Comparison of ENCODE assay signal across 40 cellular contexts in the genomic region with DNA sequence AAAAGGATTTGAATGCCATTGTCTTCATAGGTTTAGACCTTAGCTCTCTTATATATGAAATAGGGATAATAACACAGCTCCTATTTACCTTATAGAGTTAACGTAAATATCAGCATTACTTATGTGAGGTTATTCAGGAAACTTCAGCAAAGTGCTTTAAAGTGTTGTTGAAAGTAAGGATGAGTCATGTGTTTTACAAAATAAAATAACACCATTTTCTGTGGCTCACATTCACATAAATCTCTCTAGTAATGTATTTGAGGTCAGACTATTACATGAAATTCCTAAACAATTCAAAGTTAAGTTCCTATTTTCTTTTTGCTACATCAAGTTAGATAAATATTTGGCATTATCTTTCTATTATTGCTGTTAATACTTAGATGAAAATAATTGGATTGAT. TPM values are rescaled to one million over a fixed set of nuclear protein-coding genes. Genes with fewer than 3 reads are reported as not detected.
A peak's percentile ranks its signal among the peaks of the same experiment; 100 is the strongest.
DNase-seq lines count a peak whose midpoint lies in the region; ATAC-seq, FAIRE-seq and TF ChIP-seq lines count a peak whose summit lies in the region.
"Had no signal": no experiment of that assay in that cellular context is flagged by ENCODE, and none has a peak within 500 bp of the region (broad histone marks: within the 10 kb centered on the region; RNA-seq: fewer than 3 reads in every experiment).

No MANE protein-coding gene starts in this region.

- H3K9me3 ChIP-seq in PC-3 (ENCODE audit: low read length) = no peaks in the 10 kb centered on the region
- no peaks in the 10 kb centered on the region for H3K9me3 ChIP-seq in endothelial cell of umbilical vein (replicated peaks; ENCODE audit: control insufficient read depth, insufficient read depth, low read length)
- no peaks in the 10 kb centered on the region for H3K9me3 ChIP-seq in mesenchymal stem cell (ENCODE audit: control insufficient read depth, low read length)
- no peaks in the 10 kb centered on the region for H3K9me3 ChIP-seq in WERI-Rb-1 (ENCODE audit: severe bottlenecking)
- H3K9me3 ChIP-seq: BE2C, gastroesophageal sphincter, mucosa of descending colon, testis had no signal

- CTCF ChIA-PET in PC-3 (lab: Charles Lee) (no interaction called here), endothelial cell of umbilical vein (lab: Charles Lee) (interaction anchor here (1.7 kb wide), 1 partner anchor 15 kb away, joined by 5 read pairs; no protein-coding TSS in a partner anchor)

- dilution Hi-C loops in endothelial cell of umbilical vein (cut with MboI; ENCODE audit: extremely low pct_ligation_motif_present, low sequenced_read_pairs) = no loop called here

- H3K79me2 ChIP-seq in PC-3 (ENCODE audit: low read length) (no peaks in the 10 kb centered on the region), endothelial cell of umbilical vein (ENCODE audit: control insufficient read depth, insufficient read depth, low read length) (no peaks in the 10 kb centered on the region)
- H3K79me2 ChIP-seq: hepatocyte had no signal

- no peak overlapping the region for H3K23ac ChIP-seq in mesenchymal stem cell (ENCODE audit: low read length in 2 of 2)

- H2AFZ ChIP-seq in PC-3 (ENCODE audit: low read length) (no peak overlapping the region), endothelial cell of umbilical vein (ENCODE audit: low read depth, low read length) (no peak overlapping the region), mesenchymal stem cell (ENCODE audit: low read depth, low read length) (no peak overlapping the region)
- H2AFZ ChIP-seq: hepatocyte had no signal

- H2BK12ac ChIP-seq in mesenchymal stem cell (ENCODE audit: low read length in 2 of 2) = no peak overlapping the region

- TF ChIP-seq CTCF in PC-3 (conservative IDR thresholded peaks at IDR 0.05; ENCODE audit: low read depth, low read length) (no peak), endothelial cell of umbilical vein (IDR thresholded peaks at IDR 0.05; ENCODE audit: extremely low read depth in 1 of 2, insufficient read depth in 1 of 2, low read depth in 1 of 2, low read length in 2 of 2) (no peak), WERI-Rb-1 (IDR thresholded peaks at IDR 0.05; ENCODE audit: low read depth, low read length) (no peak)

- no peak overlapping the region for H3K18ac ChIP-seq in mesenchymal stem cell (ENCODE audit: low read depth in 1 of 2, low read length in 2 of 2)

- no peaks in the 10 kb centered on the region for H3F3A ChIP-seq in PC-3 (ENCODE audit: low read length, unreplicated experiment)

- H3K27ac ChIP-seq in PC-3 (ENCODE audit: low read length) (no peak overlapping the region), endothelial cell of umbilical vein (ENCODE audit: insufficient read depth, low read depth, low read length) (no peak overlapping the region), mesenchymal stem cell (ENCODE audit: low read length, poor library complexity, severe bottlenecking) (no peak overlapping the region), WERI-Rb-1 (no peak overlapping the region)
- H3K27ac ChIP-seq: gastroesophageal sphincter, hepatocyte, testis had no signal

- no peak overlapping the region for H3K14ac ChIP-seq in mesenchymal stem cell (ENCODE audit: low read length in 2 of 2)

- H3K4me3 ChIP-seq in PC-3 (ENCODE audit: low read length) (no peak overlapping the region), endothelial cell of umbilical vein (replicated peaks in 1 of 3; ENCODE audit: insufficient read depth in 1 of 3, low read depth in 1 of 3, low read length in 3 of 3) (no peak overlapping the region), mesenchymal stem cell (ENCODE audit: insufficient read depth in 1 of 2, low read depth in 1 of 2, low read length in 2 of 2) (no peak overlapping the region), WERI-Rb-1 (ENCODE audit: low read depth, low read length) (no peak overlapping the region)
- H3K4me3 ChIP-seq: gastroesophageal sphincter, hepatocyte, K562, lung, mucosa of descending colon, testis had no signal

- H3K36me3 ChIP-seq in PC-3 (ENCODE audit: low read depth, low read length) = no peaks in the 10 kb centered on the region
- no peaks in the 10 kb centered on the region for H3K36me3 ChIP-seq in endothelial cell of umbilical vein (ENCODE audit: control insufficient read depth in 2 of 2, extremely low read depth in 1 of 2, insufficient read depth in 2 of 2, low read length in 2 of 2)
- no peaks in the 10 kb centered on the region for H3K36me3 ChIP-seq in mesenchymal stem cell (ENCODE audit: control insufficient read depth in 1 of 2, insufficient read depth in 2 of 2, low read depth in 1 of 2, low read length in 2 of 2)
- H3K36me3 ChIP-seq in WERI-Rb-1 = no peaks in the 10 kb centered on the region
- H3K36me3 ChIP-seq: BE2C, gastroesophageal sphincter had no signal

- POLR2A ChIA-PET in PC-3 (lab: Charles Lee; ENCODE audit: unreplicated experiment) (no interaction called here), endothelial cell of umbilical vein (lab: Charles Lee) (no interaction called here)

- H3K4me1 ChIP-seq in PC-3 (ENCODE audit: insufficient read depth, low read length) (peaks cover 11% of the 10 kb centered on the region), endothelial cell of umbilical vein (ENCODE audit: control insufficient read depth, extremely low read depth, insufficient read depth, low read length) (no peaks in the 10 kb centered on the region), mesenchymal stem cell (ENCODE audit: control insufficient read depth, insufficient read depth, low read depth, low read length) (no peaks in the 10 kb centered on the region)
- H3K4me1 ChIP-seq: BE2C, testis had no signal

- no peaks in the 10 kb centered on the region for H3K27me3 ChIP-seq in PC-3 (ENCODE audit: low read length)
- no peaks in the 10 kb centered on the region for H3K27me3 ChIP-seq in endothelial cell of umbilical vein (ENCODE audit: control insufficient read depth in 2 of 2, insufficient read depth in 2 of 2, low read length in 2 of 2)
- H3K27me3 ChIP-seq in mesenchymal stem cell (ENCODE audit: control insufficient read depth in 1 of 2, insufficient read depth in 1 of 2, low read length in 2 of 2) = no peaks in the 10 kb centered on the region
- H3K27me3 ChIP-seq in WERI-Rb-1 (ENCODE audit: insufficient read depth, low read depth, severe bottlenecking) = no peaks in the 10 kb centered on the region
- H3K27me3 ChIP-seq: BE2C, gastroesophageal sphincter, hepatocyte, testis had no signal

- H3K4me2 ChIP-seq in PC-3 (ENCODE audit: low read length) = no peak overlapping the region
- H3K4me2 ChIP-seq in endothelial cell of umbilical vein (ENCODE audit: insufficient read depth, low read length) = no peak overlapping the region
- H3K4me2 ChIP-seq in mesenchymal stem cell (ENCODE audit: low read length, poor library complexity, severe bottlenecking) = no peak overlapping the region
- H3K4me2 ChIP-seq: hepatocyte had no signal

- H2BK5ac ChIP-seq in mesenchymal stem cell (ENCODE audit: low read depth, low read length, poor library complexity, severe bottlenecking) = no peak overlapping the region

- H3K9ac ChIP-seq in PC-3 (ENCODE audit: low read length) (no peak overlapping the region), endothelial cell of umbilical vein (replicated peaks; ENCODE audit: extremely low read depth, insufficient read depth, low read length) (no peak overlapping the region), mesenchymal stem cell (ENCODE audit: low read length) (no peak overlapping the region)

- intact Hi-C loops in PC-3 (cut with micrococcal nuclease) = no loop called here
- intact Hi-C loops in endothelial cell of umbilical vein (cut with micrococcal nuclease) = no loop called here

- no CpG with 5 or more reads among the region's 1 CpG for WGBS in mesenchymal stem cell

- ATAC-seq in PC-3 = peak; percentile 67
- ATAC-seq: activated naive CD4-positive, alpha-beta T cell treated with anti-CD3 and anti-CD28 coated beads, Interleukin-2, amount 50 U/mL, for 72 hours; CD8-positive, alpha-beta T cell; esophagus mucosa; gastroesophageal sphincter; K562; mucosa of descending colon; natural killer cell treated with Interleukin-12 subunit alpha and Interleukin-12 subunit beta and Interleukin-15 and Interleukin-18, amount 100 ng/mL, for 72 hours; stimulated activated naive CD8-positive, alpha-beta T cell treated with anti-CD3 and anti-CD28 coated beads, Interleukin-15, Interleukin-2, amounts not matched to agents 100 U/mL and 50 U/mL, for 24 hours had no signal

- TF ChIP-seq POLR2A in endothelial cell of umbilical vein (IDR thresholded peaks at IDR 0.05; ENCODE audit: low read depth, low read length) = no peak

- H2BK120ac ChIP-seq in mesenchymal stem cell (ENCODE audit: low read depth, low read length) = no peak overlapping the region

- no peak overlapping the region for H2BK15ac ChIP-seq in mesenchymal stem cell (ENCODE audit: low read depth, poor library complexity, severe bottlenecking)

- H4K20me1 ChIP-seq in PC-3 (ENCODE audit: low read length) (no peaks in the 10 kb centered on the region), endothelial cell of umbilical vein (replicated peaks; ENCODE audit: control insufficient read depth, extremely low read depth, insufficient read depth, low read length) (no peaks in the 10 kb centered on the region)

- H2AK5ac ChIP-seq in mesenchymal stem cell (ENCODE audit: low read length, severe bottlenecking) = no peak overlapping the region

- BruUV-seq in PC-3 (replicated peaks; lab: Mats Ljungman, UMichigan) = no TSS peak
- BruUV-seq in endothelial cell of umbilical vein (replicated peaks; lab: Mats Ljungman, UMichigan) = no TSS peak

- no peaks in the 10 kb centered on the region for H3K79me1 ChIP-seq in mesenchymal stem cell (replicated peaks; ENCODE audit: low read length, poor library complexity, severe bottlenecking)

- DNase-seq in EH (ENCODE audit: low read depth) = peak; percentile 25
- peak; percentile 30 for DNase-seq in PC-3
- DNase-seq in endothelial cell of umbilical vein (ENCODE audit: low read depth, low spot score) = peak; percentile 6
- DNase-seq in mesenchymal stem cell = peak; percentile 42
- no peak for DNase-seq in DMS79 treated with DMSO at 0.1 percent for 48 hours (lab: John Stamatoyannopoulos, UW)
- DNase-seq in stimulated activated CD4-positive, alpha-beta T cell treated with anti-CD3 and anti-CD28 coated beads, Interleukin-2, amount 100 ng/mL, for 24 hours = no peak
- no peak for DNase-seq in WERI-Rb-1
- DNase-seq in AG08396 (ENCODE audit: low spot score) = no peak
- DNase-seq: activated CD4-positive, alpha-beta T cell treated with anti-CD3 and anti-CD28 coated beads for 4 hours; activated CD8-positive, alpha-beta memory T cell treated with anti-CD3 and anti-CD28 coated beads for 24 hours; activated T-cell treated with anti-CD3 and anti-CD28 coated beads for 4 hours; anterior cingulate cortex; BE2C; CD8-positive, alpha-beta T cell; cortex of kidney; effector memory CD4-positive, alpha-beta T cell; EL; mucosa of descending colon; NCI-H1105; NCI-H187; NCI-H446 treated with DMSO at 0.1 percent for 48 hours; NCI-H82; stimulated activated naive CD8-positive, alpha-beta T cell treated with anti-CD3 and anti-CD28 coated beads, Interleukin-15, Interleukin-2, amounts not matched to agents 100 U/mL and 50 U/mL, for 24 hours; testis had no signal

- FAIRE-seq in endothelial cell of umbilical vein (lab: Jason Lieb, UNC) = no peak
- FAIRE-seq: H1, K562 had no signal

- H3K9me1 ChIP-seq in endothelial cell of umbilical vein (replicated peaks; ENCODE audit: control insufficient read depth, extremely low read depth, insufficient read depth, low read length) = no peaks in the 10 kb centered on the region

- H3K4ac ChIP-seq in mesenchymal stem cell (ENCODE audit: low read depth in 1 of 2, low read length in 2 of 2) = no peak overlapping the region

- no peak overlapping the region for H4K91ac ChIP-seq in mesenchymal stem cell (ENCODE audit: low read length)

- no peaks in the 10 kb centered on the region for H3K9me2 ChIP-seq in PC-3 (replicated peaks; ENCODE audit: low read length)

- no peak overlapping the region for H4K8ac ChIP-seq in mesenchymal stem cell (ENCODE audit: low read length)

RNA-seq across cellular contexts. Expression of a gene that starts 2.9 kb away (rescaled TPM):
- total RNA-seq in PC-3 (2014; rRNA removed) (not detected in 2 replicates), endothelial cell of umbilical vein (not detected in 2 replicates)
- not detected in 2 replicates for polyA plus RNA-seq in endothelial cell of umbilical vein
- not detected in 2 replicates for polyA plus RNA-seq in endothelial cell of umbilical vein (2011; cell fraction: cytosol; rRNA removed)
- polyA plus RNA-seq in endothelial cell of umbilical vein (2011; cell fraction: nucleus; rRNA removed) = not detected in 2 replicates
- 0.09 TPM in 1 of 2 replicates, not detected in the other for polyA plus RNA-seq in endothelial cell of umbilical vein (2012)
- not detected in 2 replicates for polyA minus RNA-seq in endothelial cell of umbilical vein
- polyA minus RNA-seq in endothelial cell of umbilical vein (2011; cell fraction: cytosol; rRNA and poly(A)+ RNA removed) = not detected
- not detected in 2 replicates for polyA minus RNA-seq in endothelial cell of umbilical vein (2011; cell fraction: nucleus; rRNA and poly(A)+ RNA removed)
- polyA plus RNA-seq in mesenchymal stem cell (2013, experiment 1 of 2) = not detected
- polyA plus RNA-seq in mesenchymal stem cell (2013, experiment 2 of 2) = not detected
- total RNA-seq: A673; activated naive CD4-positive, alpha-beta T cell treated with anti-CD3 and anti-CD28 coated beads, Interleukin-2, amount 50 U/mL, for 72 hours; cardiac septum; CD8-positive, alpha-beta T cell; gastroesophageal sphincter; H1; hepatocyte; HT1080; K562; lung; M059J; mucosa of descending colon; natural killer cell treated with Interleukin-12 subunit alpha and Interleukin-12 subunit beta and Interleukin-15 and Interleukin-18, amount 100 ng/mL, for 72 hours; omental fat pad; RPMI7951; skeletal muscle tissue; ureter had no signal
- polyA plus RNA-seq: H1, hepatocyte, lung had no signal

RNA-seq across cellular contexts. Expression of a gene that starts 50.3 kb away (rescaled TPM):
- total RNA-seq in PC-3 (2014; rRNA removed) = 94.6 and 107 TPM in 2 replicates
- total RNA-seq in endothelial cell of umbilical vein = 96.4 and 97.4 TPM in 2 replicates
- 20.8 and 30.9 TPM in 2 replicates for polyA plus RNA-seq in endothelial cell of umbilical vein
- polyA plus RNA-seq in endothelial cell of umbilical vein (2011; cell fraction: cytosol; rRNA removed) = 41.3 and 42.5 TPM in 2 replicates
- 122 and 152 TPM in 2 replicates for polyA plus RNA-seq in endothelial cell of umbilical vein (2011; cell fraction: nucleus; rRNA removed)
- polyA plus RNA-seq in endothelial cell of umbilical vein (2012) = 55.7 and 56.5 TPM in 2 replicates
- polyA minus RNA-seq in endothelial cell of umbilical vein = 113 and 136 TPM in 2 replicates
- 44.5 TPM for polyA minus RNA-seq in endothelial cell of umbilical vein (2011; cell fraction: cytosol; rRNA and poly(A)+ RNA removed)
- polyA minus RNA-seq in endothelial cell of umbilical vein (2011; cell fraction: nucleus; rRNA and poly(A)+ RNA removed) = 70.8 and 109 TPM in 2 replicates
- polyA plus RNA-seq in mesenchymal stem cell (2013, experiment 1 of 2) = 29.8 TPM
- 28.6 TPM for polyA plus RNA-seq in mesenchymal stem cell (2013, experiment 2 of 2)

Comparison
In these comparisons a context has a peak if more than half of its experiments do, and no peak if none do; other contexts are left out.
1. DNase-seq: peak in EH (single experiment), PC-3 (single experiment), endothelial cell of umbilical vein (single experiment) and mesenchymal stem cell (single experiment); none in DMS79 treated with DMSO at 0.1 percent for 48 hours (single experiment), stimulated activated CD4-positive, alpha-beta T cell treated with anti-CD3 and anti-CD28 coated beads, Interleukin-2, amount 100 ng/mL, for 24 hours (0 of 2), WERI-Rb-1 (single experiment) and AG08396 (single experiment).